In genomic region chr3:127859706-127860105, GRCh38 we compare ENCODE assay signal across 21 cellular contexts. TPM values are rescaled to one million over a fixed set of nuclear protein-coding genes. Genes with fewer than 3 reads are reported as not detected.
DNase-seq lines count a peak whose midpoint lies in the region; ATAC-seq lines count a peak whose summit lies in the region.
"Had no signal": no experiment of that assay in that cellular context is flagged by ENCODE, and none has a peak within 500 bp of the region (broad histone marks: within the 10 kb centered on the region; RNA-seq: fewer than 3 reads in every experiment).

No MANE protein-coding gene starts in this region.

- no peaks in the 10 kb centered on the region for H3K36me3 ChIP-seq in SK-N-MC (ENCODE audit: insufficient read depth, low read length)
- H3K36me3 ChIP-seq: BE2C, BLaER1 had no signal

- H3K9me3 Mint-ChIP-seq in activated CD4-positive, alpha-beta T cell treated with anti-CD3 and anti-CD28 coated beads, Interleukin-2, amount 10 ng/mL, durations not matched to agents 24 days and 14 days = no peaks in the 10 kb centered on the region
- H3K9me3 Mint-ChIP-seq: CD4-positive, CD25-positive, alpha-beta regulatory T cell; CD8-positive, alpha-beta T cell had no signal

- peak; percentile 61 for DNase-seq in NCI-H146 treated with DMSO at 0.1 percent for 48 hours (lab: John Stamatoyannopoulos, UW; ENCODE audit: unreplicated experiment)
- DNase-seq in NCI-H146 (lab: John Stamatoyannopoulos, UW) = no peak
- DNase-seq in NCI-H2227 treated with DMSO at 0.1 percent for 48 hours (lab: John Stamatoyannopoulos, UW) = peak; percentile 48
- peak; percentile 67 for DNase-seq in SK-N-MC (ENCODE audit: low read depth, low spot score)
- no peak for DNase-seq in activated CD4-positive, alpha-beta T cell treated with anti-CD3 and anti-CD28 coated beads, Interleukin-2, amount 10 ng/mL, durations not matched to agents 24 days and 14 days
- DNase-seq: ACHN; BE2C; C1 segment of cervical spinal cord; Caco-2; Calu3; CD4-positive, CD25-positive, alpha-beta regulatory T cell; CD8-positive, alpha-beta T cell; DMS79 treated with DMSO at 0.1 percent for 48 hours; GF-D8 had no signal

- no peaks in the 10 kb centered on the region for H3K9me3 ChIP-seq in SK-N-MC (ENCODE audit: low read depth, low read length)
- H3K9me3 ChIP-seq: A549, BE2C, BLaER1, Caco-2 had no signal

- no peaks in the 10 kb centered on the region for H3K36me3 Mint-ChIP-seq in activated CD4-positive, alpha-beta T cell treated with anti-CD3 and anti-CD28 coated beads, Interleukin-2, amount 10 ng/mL, durations not matched to agents 24 days and 14 days (ENCODE audit: low read depth)
- H3K36me3 Mint-ChIP-seq: CD14-positive monocyte; CD4-positive, CD25-positive, alpha-beta regulatory T cell; CD8-positive, alpha-beta T cell had no signal

- ATAC-seq in HG03457 (IDR thresholded peaks at IDR 0.05; ENCODE audit: unreplicated experiment) = no peak
- ATAC-seq in HG03039 (IDR thresholded peaks at IDR 0.05; ENCODE audit: unreplicated experiment) = no peak
- ATAC-seq: A549; CD8-positive, alpha-beta T cell had no signal

- intact Hi-C loops in activated CD4-positive, alpha-beta T cell treated with anti-CD3 and anti-CD28 coated beads, Interleukin-2, amount 10 ng/mL, durations not matched to agents 24 days and 14 days (cut with micrococcal nuclease) = no loop called here

- no peak overlapping the region for H3K9ac ChIP-seq in SK-N-MC (ENCODE audit: insufficient read length)
- H3K9ac ChIP-seq: BLaER1 had no signal

- H3K27ac ChIP-seq in SK-N-MC = no peak overlapping the region
- H3K27ac ChIP-seq: 22Rv1, A549, BLaER1 had no signal

- H3K4me1 Mint-ChIP-seq in activated CD4-positive, alpha-beta T cell treated with anti-CD3 and anti-CD28 coated beads, Interleukin-2, amount 10 ng/mL, durations not matched to agents 24 days and 14 days = no peaks in the 10 kb centered on the region
- H3K4me1 Mint-ChIP-seq: CD4-positive, CD25-positive, alpha-beta regulatory T cell had no signal

- H3K27ac Mint-ChIP-seq in activated CD4-positive, alpha-beta T cell treated with anti-CD3 and anti-CD28 coated beads, Interleukin-2, amount 10 ng/mL, durations not matched to agents 24 days and 14 days = no peak overlapping the region
- H3K27ac Mint-ChIP-seq: CD14-positive monocyte; CD4-positive, CD25-positive, alpha-beta regulatory T cell; CD8-positive, alpha-beta T cell had no signal

- H3K27me3 Mint-ChIP-seq in activated CD4-positive, alpha-beta T cell treated with anti-CD3 and anti-CD28 coated beads, Interleukin-2, amount 10 ng/mL, durations not matched to agents 24 days and 14 days = peaks cover 6% of the 10 kb centered on the region

- H3K4me3 ChIP-seq in SK-N-MC = no peak overlapping the region
- H3K4me3 ChIP-seq: A549, BLaER1 had no signal

- no peak overlapping the region for H3K4me3 Mint-ChIP-seq in activated CD4-positive, alpha-beta T cell treated with anti-CD3 and anti-CD28 coated beads, Interleukin-2, amount 10 ng/mL, durations not matched to agents 24 days and 14 days
- H3K4me3 Mint-ChIP-seq: CD14-positive monocyte; CD4-positive, CD25-positive, alpha-beta regulatory T cell; CD8-positive, alpha-beta T cell had no signal

RNA-seq across cellular contexts. Expression of gene MGLL, which starts 37.4 kb away (rescaled TPM):
- 2.3 and 3.6 TPM in 2 replicates for total RNA-seq in activated CD4-positive, alpha-beta T cell treated with anti-CD3 and anti-CD28 coated beads, Interleukin-2, amount 10 ng/mL, durations not matched to agents 24 days and 14 days

RNA-seq across cellular contexts. Expression of gene KBTBD12, which starts 55.3 kb away (rescaled TPM):
- total RNA-seq in activated CD4-positive, alpha-beta T cell treated with anti-CD3 and anti-CD28 coated beads, Interleukin-2, amount 10 ng/mL, durations not matched to agents 24 days and 14 days = not detected in 2 replicates
- total RNA-seq: A172; Caco-2; CD4-positive, CD25-positive, alpha-beta regulatory T cell; CD8-positive, alpha-beta T cell had no signal

Comparison
In these comparisons a context has a peak if more than half of its experiments do, and no peak if none do; other contexts are left out.
1. DNase-seq: peak in NCI-H146 treated with DMSO at 0.1 percent for 48 hours (single experiment), NCI-H2227 treated with DMSO at 0.1 percent for 48 hours (single experiment) and SK-N-MC (single experiment); none in NCI-H146 (single experiment) and activated CD4-positive, alpha-beta T cell treated with anti-CD3 and anti-CD28 coated beads, Interleukin-2, amount 10 ng/mL, durations not matched to agents 24 days and 14 days (single experiment).